8 cellular contexts compared by ENCODE assay signal in genomic region chr1:227734546-227734857, GRCh38. TPM values are rescaled to one million over a fixed set of nuclear protein-coding genes. Genes with fewer than 3 reads are reported as not detected.
DNase-seq lines count a peak whose midpoint lies in the region; ATAC-seq, FAIRE-seq and TF ChIP-seq lines count a peak whose summit lies in the region.

No MANE protein-coding gene starts in this region.

- peaks cover 7% of the 10 kb centered on the region; the same call in 1 of the 2 replicates for H4K20me1 ChIP-seq in HepG2 (ENCODE audit: insufficient read depth, low read length)

- no peaks in the 10 kb centered on the region for H3K9me3 ChIP-seq in ES-I3 (ENCODE audit: control insufficient read depth, insufficient read depth, low read length)
- no peaks in the 10 kb centered on the region for H3K9me3 ChIP-seq in HepG2 (ENCODE audit: low read length)

- H3K27me3 ChIP-seq in HepG2 (ENCODE audit: control insufficient read depth in 1 of 2, insufficient read depth in 2 of 2, low read length in 2 of 2), result no peaks in the 10 kb centered on the region; a peak in 1 of 5 replicates

- H3K4me1 ChIP-seq in ES-I3 (ENCODE audit: insufficient read depth, low read length) (peaks cover 8% of the 10 kb centered on the region), HepG2 (ENCODE audit: insufficient read depth, low read length) (peaks cover 48% of the 10 kb centered on the region), urinary bladder (ENCODE audit: insufficient read depth) (peaks cover under 1% of the 10 kb centered on the region)

- CTCF ChIA-PET in HepG2 (lab: Yijun Ruan, JAX; ENCODE audit: low intra/inter-chr PET ratio, low total read pairs), result no interaction called here

- H3K27ac ChIP-seq in angular gyrus (ENCODE audit: low read depth, low read length), result peak overlapping the region; percentile 53
- peak overlapping the region; percentile 75 for H3K27ac ChIP-seq in HepG2 (ENCODE audit: extremely low read length, insufficient read depth, low read length)
- no peak overlapping the region for H3K27ac ChIP-seq in urinary bladder (ENCODE audit: low read depth)

- in situ Hi-C loops in HepG2 (cut with HindIII; ENCODE audit: extremely low pct_ligation_motif_present, low pct_unique_long_range_greater_than_20kb), result no loop called here

- TF ChIP-seq RAD21 in HepG2 (CRISPR knock-in tag; IDR thresholded peaks at IDR 0.05), result no peak

- no peak for TF ChIP-seq POLR2A in HepG2 (IDR thresholded peaks at IDR 0.05; ENCODE audit: insufficient read depth in 1 of 2, low read depth in 2 of 2, low read length in 2 of 2)

- FAIRE-seq in HepG2 (lab: Jason Lieb, UNC) (no peak), HTR-8/SVneo (lab: Jason Lieb, UNC) (no peak)

- peaks cover 35% of the 10 kb centered on the region for H3K79me2 ChIP-seq in HepG2 (ENCODE audit: insufficient read depth, low read length)

- ATAC-seq in HG03280 (IDR thresholded peaks at IDR 0.05; ENCODE audit: unreplicated experiment) (peak; percentile 2), HepG2 (peak; percentile 6)

- H3K36me3 ChIP-seq in ES-I3 (ENCODE audit: insufficient read depth, low read length) (no peaks in the 10 kb centered on the region; the same call in 1 of the 2 replicates), HepG2 (replicated peaks in 1 of 2; ENCODE audit: control insufficient read depth in 1 of 2, insufficient read depth in 2 of 2, low read length in 2 of 2) (peaks cover 4 to 9% of the 10 kb centered on the region in 2 experiments; a peak in 1 of 5 replicates), urinary bladder (ENCODE audit: insufficient read depth) (no peaks in the 10 kb centered on the region)

- peak overlapping the region; percentile 87 for H3K4me2 ChIP-seq in HepG2 (ENCODE audit: low read depth, low read length)

- POLR2A ChIA-PET in HepG2 (lab: Yijun Ruan, JAX), result interaction anchor here (0.7 kb wide), 2 partner anchors 171 to 415 kb away, joined by 3 read pairs; partner anchors contain the start of gene ZNF678

- H3K4me3 ChIP-seq in HepG2 (replicated peaks in 1 of 3; ENCODE audit: insufficient read depth in 1 of 3, low read depth in 2 of 3, low read length in 3 of 3), result peak overlapping the region; percentile 87 to 98 (median 97)
- H3K4me3 ChIP-seq in urinary bladder (ENCODE audit: low read depth, low read length), result peak overlapping the region; percentile 88

- no TSS peak for BruUV-seq in HepG2 (replicated peaks; lab: Mats Ljungman, UMichigan)

- H2AFZ ChIP-seq in HepG2 (ENCODE audit: low read length), result no peak overlapping the region

- TF ChIP-seq CTCF in HepG2 (CRISPR knock-in tag; IDR thresholded peaks at IDR 0.05), result no peak

- WGBS in HepG2 (ENCODE audit: low lambda C conversion rate), result 3% methylated on average over 5 of the region's 10 CpGs
- 2% methylated on average over 10 of the region's 10 CpGs for WGBS in urinary bladder

- TF ChIP-seq EP300 in HepG2 (IDR thresholded peaks at IDR 0.05; ENCODE audit: low read depth in 2 of 2, low read length in 2 of 2) (no peak), HepG2 (CRISPR knock-in tag; IDR thresholded peaks at IDR 0.05; ENCODE audit: borderline replicate concordance) (no peak)

- peak overlapping the region; percentile 92 for H3K9ac ChIP-seq in ES-I3 (ENCODE audit: low read depth, low read length)
- H3K9ac ChIP-seq in HepG2 (ENCODE audit: insufficient read depth, low read depth, low read length), result peak overlapping the region; percentile 93

- DNase-seq in HepG2 (ENCODE audit: low spot score) (no peak), HTR-8/SVneo (ENCODE audit: insufficient read length, low spot score) (no peak), medulla oblongata (ENCODE audit: extremely low spot score) (no peak)
- DNase-seq in activated CD8-positive, alpha-beta memory T cell treated with anti-CD3 and anti-CD28 coated beads, Interleukin-2, amount 50 U/mL, for 48 hours, result no peak

- intact Hi-C loops in HepG2 (cut with micrococcal nuclease; ENCODE audit: unreplicated experiment), result no loop called here

TF ChIP-seq in HepG2, 621 proteins besides CTCF, POLR2A, EP300 and RAD21 (continues in another document):
- TF ChIP-seq RNF219 (CRISPR knock-in tag; IDR thresholded peaks at IDR 0.05), result 0 out of 2 replicates have a peak, but pooled peaks have one; percentile 80
- 0 out of 2 replicates have a peak, but pooled peaks have one; percentile 70 for TF ChIP-seq MTF2 (CRISPR knock-in tag; IDR thresholded peaks at IDR 0.05; ENCODE audit: borderline replicate concordance)
- TF ChIP-seq KDM4B (CRISPR knock-in tag; IDR thresholded peaks at IDR 0.05), result no peak
- no peak for TF ChIP-seq LCORL (IDR thresholded peaks at IDR 0.05)
- no peak for TF ChIP-seq LCORL (CRISPR knock-in tag; IDR thresholded peaks at IDR 0.05)
- no peak for TF ChIP-seq NCOR1 (IDR thresholded peaks at IDR 0.05; ENCODE audit: borderline replicate concordance, low read length)

RNA-seq across cellular contexts. Expression of gene JMJD4, which starts 0.6 kb away (rescaled TPM):
- total RNA-seq in HepG2 (2016; rRNA removed; fragmentation: Illumina TruSeq; extraction: Trizol), result 23.0 and 29.0 TPM in 2 replicates
- 10.5 and 13.6 TPM in 2 replicates for total RNA-seq in HepG2 (2016; cell fraction: cytosol; rRNA removed; fragmentation: Illumina TruSeq; extraction: Trizol; ENCODE audit: low read depth)
- 21.9 and 31.1 TPM in 2 replicates for total RNA-seq in HepG2 (2016; cell fraction: insoluble cytoplasmic fraction; rRNA removed; fragmentation: Illumina TruSeq; extraction: Trizol)
- total RNA-seq in HepG2 (2016; cell fraction: membrane; rRNA removed; fragmentation: Illumina TruSeq; extraction: Trizol), result 18.8 and 21.7 TPM in 2 replicates
- 21.3 and 26.3 TPM in 2 replicates for total RNA-seq in HepG2 (2016; cell fraction: nucleus; rRNA removed; fragmentation: Illumina TruSeq; extraction: Trizol)
- polyA plus RNA-seq in HepG2 (2011; rRNA removed), result 10.2 and 17.3 TPM in 2 replicates
- polyA plus RNA-seq in HepG2 (2011; cell fraction: cytosol; rRNA removed), result 10.6 and 14.3 TPM in 2 replicates
- 44.8 and 46.2 TPM in 2 replicates for polyA plus RNA-seq in HepG2 (2011; cell fraction: nucleus; rRNA removed)
- 9.4 and 10.9 TPM in 2 replicates for polyA plus RNA-seq in HepG2 (2012)
- 7.9 and 10.7 TPM in 2 replicates for polyA plus RNA-seq in HepG2 (2016; cell fraction: cytosol; fragmentation: Illumina TruSeq; extraction: Trizol; ENCODE audit: low read depth)
- polyA plus RNA-seq in HepG2 (2016; cell fraction: insoluble cytoplasmic fraction; fragmentation: Illumina TruSeq; extraction: Trizol; ENCODE audit: low read depth), result 18.0 and 18.7 TPM in 2 replicates
- polyA plus RNA-seq in HepG2 (2016; cell fraction: membrane; fragmentation: Illumina TruSeq; extraction: Trizol; ENCODE audit: low read depth), result 11.6 and 12.6 TPM in 2 replicates
- 23.9 and 25.0 TPM in 2 replicates for polyA plus RNA-seq in HepG2 (2016; cell fraction: nucleus; fragmentation: Illumina TruSeq; extraction: Trizol; ENCODE audit: insufficient read depth, low read depth)
- polyA minus RNA-seq in HepG2 (2011; rRNA and poly(A)+ RNA removed; ENCODE audit: low replicate concordance), result 88.6 and 93.9 TPM in 2 replicates
- polyA minus RNA-seq in HepG2 (2011; cell fraction: cytosol; rRNA and poly(A)+ RNA removed), result 9.8 and 14.0 TPM in 2 replicates
- polyA minus RNA-seq in HepG2 (2011; cell fraction: nucleus; rRNA and poly(A)+ RNA removed), result 62.1 and 65.3 TPM in 2 replicates
- 18.5 TPM for total RNA-seq in urinary bladder
- polyA plus RNA-seq in urinary bladder, result 17.4 TPM

RNA-seq across cellular contexts. Expression of gene SNAP47, which starts 0.7 kb away (rescaled TPM):
- total RNA-seq in HepG2 (2016; rRNA removed; fragmentation: Illumina TruSeq; extraction: Trizol) (25.1 and 25.8 TPM in 2 replicates), urinary bladder (37.0 TPM)
- total RNA-seq in HepG2 (2016; cell fraction: cytosol; rRNA removed; fragmentation: Illumina TruSeq; extraction: Trizol; ENCODE audit: low read depth), result 10.1 and 13.3 TPM in 2 replicates
- 25.5 and 25.8 TPM in 2 replicates for total RNA-seq in HepG2 (2016; cell fraction: insoluble cytoplasmic fraction; rRNA removed; fragmentation: Illumina TruSeq; extraction: Trizol)
- 17.9 and 18.3 TPM in 2 replicates for total RNA-seq in HepG2 (2016; cell fraction: membrane; rRNA removed; fragmentation: Illumina TruSeq; extraction: Trizol)
- 20.5 and 21.5 TPM in 2 replicates for total RNA-seq in HepG2 (2016; cell fraction: nucleus; rRNA removed; fragmentation: Illumina TruSeq; extraction: Trizol)
- polyA plus RNA-seq in HepG2 (2011; rRNA removed) (13.6 and 14.1 TPM in 2 replicates), urinary bladder (33.8 TPM)
- polyA plus RNA-seq in HepG2 (2011; cell fraction: cytosol; rRNA removed), result 16.8 and 19.5 TPM in 2 replicates
- polyA plus RNA-seq in HepG2 (2011; cell fraction: nucleus; rRNA removed), result 19.8 and 20.7 TPM in 2 replicates
- 12.1 and 15.6 TPM in 2 replicates for polyA plus RNA-seq in HepG2 (2012)
- polyA plus RNA-seq in HepG2 (2016; cell fraction: cytosol; fragmentation: Illumina TruSeq; extraction: Trizol; ENCODE audit: low read depth), result 4.7 and 6.2 TPM in 2 replicates
- polyA plus RNA-seq in HepG2 (2016; cell fraction: insoluble cytoplasmic fraction; fragmentation: Illumina TruSeq; extraction: Trizol; ENCODE audit: low read depth), result 19.4 and 24.0 TPM in 2 replicates
- 10.9 and 11.7 TPM in 2 replicates for polyA plus RNA-seq in HepG2 (2016; cell fraction: membrane; fragmentation: Illumina TruSeq; extraction: Trizol; ENCODE audit: low read depth)
- polyA plus RNA-seq in HepG2 (2016; cell fraction: nucleus; fragmentation: Illumina TruSeq; extraction: Trizol; ENCODE audit: insufficient read depth, low read depth), result 19.3 and 22.0 TPM in 2 replicates
- 16.8 and 27.2 TPM in 2 replicates for polyA minus RNA-seq in HepG2 (2011; rRNA and poly(A)+ RNA removed; ENCODE audit: low replicate concordance)
- polyA minus RNA-seq in HepG2 (2011; cell fraction: cytosol; rRNA and poly(A)+ RNA removed), result 8.8 and 9.6 TPM in 2 replicates
- polyA minus RNA-seq in HepG2 (2011; cell fraction: nucleus; rRNA and poly(A)+ RNA removed), result 30.3 and 36.4 TPM in 2 replicates
